Comparison of ENCODE assay signal across 7 cellular contexts in genomic region chr5:144820285-144820684, GRCh38.
"Had no signal": no experiment of that assay in that cellular context is flagged by ENCODE, and none has a peak within 500 bp of the region (broad histone marks: within the 10 kb centered on the region; RNA-seq: fewer than 3 reads in every experiment).

No MANE protein-coding gene starts in this region.

- H3K4me3 ChIP-seq: GM23338 had no signal

- FAIRE-seq: H1, H54, HTR-8/SVneo had no signal

- DNase-seq: H9, HCEC 1CT, IMR-90 had no signal

- ATAC-seq: GM23338 had no signal
